In genomic region chr10:74035324-74035723, GRCh38 we compare ENCODE assay signal across 8 cellular contexts. TPM values are rescaled to one million over a fixed set of nuclear protein-coding genes. Genes with fewer than 3 reads are reported as not detected.
DNase-seq lines count a peak whose midpoint lies in the region; ATAC-seq and TF ChIP-seq lines count a peak whose summit lies in the region.
"Had no signal": no experiment of that assay in that cellular context is flagged by ENCODE, and none has a peak within 500 bp of the region (broad histone marks: within the 10 kb centered on the region; RNA-seq: fewer than 3 reads in every experiment).

No MANE protein-coding gene starts in this region.

- TF ChIP-seq CTCF in NB4 (IDR thresholded peaks at IDR 0.05; ENCODE audit: low read depth, low read length), result no peak
- peak; percentile 48 for TF ChIP-seq CTCF in epithelial cell of proximal tubule (conservative IDR thresholded peaks at IDR 0.05; ENCODE audit: low read depth, low read length)
- TF ChIP-seq CTCF in sigmoid colon (IDR thresholded peaks at IDR 0.05), result no peak

- H3K36me3 ChIP-seq in sigmoid colon, result peaks cover 0 to 5% (median 2%) of the 10 kb centered on the region in 4 donors

- peak; percentile 46 for DNase-seq in EH (ENCODE audit: low read depth)
- peak; percentile 26 for DNase-seq in NB4 (ENCODE audit: low read depth)
- DNase-seq in epithelial cell of proximal tubule (ENCODE audit: low read depth), result no peak
- no peak for DNase-seq in sigmoid colon
- no peak for DNase-seq in NCI-H2196 treated with DMSO at 0.1 percent for 48 hours (lab: John Stamatoyannopoulos, UW; ENCODE audit: unreplicated experiment)
- no peak for DNase-seq in stimulated activated CD4-positive, alpha-beta T cell treated with anti-CD3 and anti-CD28 coated beads, Interleukin-12 subunit alpha, Interleukin-12 subunit beta, amount 100 ng/mL, for 4 hours
- DNase-seq: NCI-H2107 had no signal

- H3K4me1 ChIP-seq in sigmoid colon, result peaks cover 0 to 93% (median 63%) of the 10 kb centered on the region in 4 donors

- no peaks in the 10 kb centered on the region for H3K27me3 ChIP-seq in sigmoid colon

- WGBS in sigmoid colon, 2 donors, result 72 to 87% methylated on average over 1 of the region's 1 CpG

- intact Hi-C loops in sigmoid colon (cut with DNase I), result loop anchor here (5.0 kb wide), 1 partner anchor 42 kb away; no protein-coding TSS in a partner anchor

- H3K9me3 ChIP-seq in sigmoid colon, result no peaks in the 10 kb centered on the region

- TF ChIP-seq EP300 in sigmoid colon (IDR thresholded peaks at IDR 0.05), result no peak

- H3K4me3 ChIP-seq in NB4 (ENCODE audit: low read depth, low read length) (no peak overlapping the region), epithelial cell of proximal tubule (ENCODE audit: low read depth, low read length) (no peak overlapping the region), sigmoid colon (no peak overlapping the region)

- TF ChIP-seq POLR2A in NB4 (IDR thresholded peaks at IDR 0.05; ENCODE audit: extremely low read depth, insufficient read length) (no peak), sigmoid colon (IDR thresholded peaks at IDR 0.05) (no peak)

- no peak for ATAC-seq in GM19452 (IDR thresholded peaks at IDR 0.05; ENCODE audit: unreplicated experiment)

- peak overlapping the region in 3 of 4 donors; percentile 46 to 73 (median 63) for H3K27ac ChIP-seq in sigmoid colon

RNA-seq across cellular contexts. Expression of gene VCL, which starts 37.4 kb away (rescaled TPM):
- total RNA-seq in epithelial cell of proximal tubule, result 165 and 228 TPM in 2 replicates
- total RNA-seq in sigmoid colon, result 100 to 1,000 TPM; 179 to 451 (median 305) TPM
- 10 to 100 TPM in 1 of 3 donors, 1 to 10 TPM in 2; 6.2 to 47.4 (median 6.6) TPM for polyA plus RNA-seq in sigmoid colon

Comparison
In these comparisons a context has a peak if more than half of its experiments do, and no peak if none do; other contexts are left out.
1. DNase-seq: peak in EH (single experiment) and NB4 (single experiment); none in epithelial cell of proximal tubule (single experiment), sigmoid colon (single experiment), NCI-H2196 treated with DMSO at 0.1 percent for 48 hours (single experiment) and stimulated activated CD4-positive, alpha-beta T cell treated with anti-CD3 and anti-CD28 coated beads, Interleukin-12 subunit alpha, Interleukin-12 subunit beta, amount 100 ng/mL, for 4 hours (single experiment).